9 cellular contexts compared by ENCODE assay signal in the genomic region with DNA sequence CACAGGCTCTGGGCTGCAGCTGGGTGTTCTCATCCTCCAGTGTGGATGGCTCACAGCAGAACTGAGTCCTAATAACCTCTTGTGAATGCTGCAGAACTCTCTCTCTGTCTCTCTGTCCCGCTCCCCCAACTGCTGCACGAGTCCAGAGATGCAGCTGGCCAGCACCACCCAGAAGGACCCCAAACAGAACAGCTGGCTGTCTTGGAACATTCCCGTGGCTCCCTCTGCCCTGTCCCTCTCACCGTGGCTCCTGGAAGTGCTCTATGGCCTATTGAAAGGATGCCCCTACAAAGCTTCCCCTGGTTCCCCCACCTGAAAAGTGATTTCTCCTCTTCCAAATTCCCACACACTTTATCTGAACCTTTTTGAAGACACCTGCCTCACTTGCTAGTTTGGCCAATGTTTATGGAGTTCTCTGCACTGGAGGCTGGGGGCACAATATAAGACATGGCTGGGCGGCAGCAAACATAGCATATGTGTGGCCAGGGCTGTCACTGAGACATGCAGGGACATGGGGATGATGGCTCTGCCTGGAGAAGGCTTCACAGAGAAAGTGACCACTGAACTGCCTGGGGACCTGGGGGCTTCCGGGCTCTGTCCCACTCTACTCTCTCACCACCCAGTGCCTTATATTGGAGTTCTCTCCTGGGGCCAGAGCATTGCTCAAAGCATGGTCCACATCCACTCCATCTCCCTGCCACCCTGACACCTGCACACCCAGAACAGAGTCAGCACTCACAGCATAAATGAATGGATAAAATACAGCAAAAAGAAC. TPM values are rescaled to one million over a fixed set of nuclear protein-coding genes. Genes with fewer than 3 reads are reported as not detected.
"Had no signal": no experiment of that assay in that cellular context is flagged by ENCODE, and none has a peak within 500 bp of the region (broad histone marks: within the 10 kb centered on the region; RNA-seq: fewer than 3 reads in every experiment).

No MANE protein-coding gene starts in this region.

RNA-seq across cellular contexts. Expression of a gene that starts 10.3 kb away (rescaled TPM):
- total RNA-seq: LHCN-M2, MCF 10A, NCI-H460, OCI-LY7, PC-9, Peyer's patch, Right ventricle myocardium superior, SJSA1 had no signal
- polyA plus RNA-seq: SK-N-SH had no signal

RNA-seq across cellular contexts. Expression of a gene that starts 15.1 kb away (rescaled TPM):
- total RNA-seq: LHCN-M2, NCI-H460, OCI-LY7, PC-9, SJSA1 had no signal
- polyA plus RNA-seq: SK-N-SH had no signal

RNA-seq across cellular contexts. Expression of a gene that starts 30.6 kb away (rescaled TPM):
- total RNA-seq: LHCN-M2, MCF 10A, NCI-H460, OCI-LY7, PC-9, Peyer's patch, SJSA1 had no signal
- polyA plus RNA-seq: SK-N-SH had no signal

RNA-seq across cellular contexts. Expression of a gene that starts 48.4 kb away (rescaled TPM):
- total RNA-seq: LHCN-M2, OCI-LY7, SJSA1 had no signal
- polyA plus RNA-seq: SK-N-SH had no signal

RNA-seq across cellular contexts. Expression of a gene that starts 54.4 kb away (rescaled TPM):
- total RNA-seq: LHCN-M2, MCF 10A, NCI-H460, OCI-LY7, PC-9, Peyer's patch, Right ventricle myocardium superior, SJSA1 had no signal
- polyA plus RNA-seq: SK-N-SH had no signal
